8 cellular contexts compared by ENCODE assay signal in genomic region chr3:8239718-8240698, GRCh38.
DNase-seq lines count a peak whose midpoint lies in the region; ATAC-seq, FAIRE-seq and TF ChIP-seq lines count a peak whose summit lies in the region.

No MANE protein-coding gene starts in this region.

- no peaks in the 10 kb centered on the region for H3K27me3 ChIP-seq in brain microvascular endothelial cell (replicated peaks)

- FAIRE-seq in RCC 7860 (lab: Jason Lieb, UNC) = peak; percentile 11

- DNase-seq in GM04504 (ENCODE audit: low read depth) (peak; percentile 17), RCC 7860 (ENCODE audit: low spot score) (peak; percentile 42), brain microvascular endothelial cell (peak; percentile 9), kidney glomerular epithelial cell (lab: John Stamatoyannopoulos, UW) (peak; percentile 47), cerebellum (ENCODE audit: low spot score) (no peak)
- DNase-seq in stimulated activated naive CD8-positive, alpha-beta T cell treated with anti-CD3 and anti-CD28 coated beads, Interleukin-15, amount 100 ng/mL, for 72 hours = peak; percentile 11 to 12

- H3K4me3 ChIP-seq in brain microvascular endothelial cell (ENCODE audit: low read depth, low read length) = no peak overlapping the region

- TF ChIP-seq CTCF in brain microvascular endothelial cell (IDR thresholded peaks at IDR 0.05; ENCODE audit: low read depth, low read length, missing control alignments) = peak; percentile 91

- no peak overlapping the region for H3K27ac ChIP-seq in brain microvascular endothelial cell

- ATAC-seq in GM21390 (IDR thresholded peaks at IDR 0.05; ENCODE audit: unreplicated experiment) = peak; percentile 96
- peak; percentile 93 for ATAC-seq in HG03520 (IDR thresholded peaks at IDR 0.05; ENCODE audit: unreplicated experiment)
- ATAC-seq in stimulated activated naive CD8-positive, alpha-beta T cell treated with anti-CD3 and anti-CD28 coated beads, Interleukin-15, amount 100 ng/mL, for 72 hours = peak; percentile 46

- no peak overlapping the region for H3K27ac Mint-ChIP-seq in stimulated activated naive CD8-positive, alpha-beta T cell treated with anti-CD3 and anti-CD28 coated beads, Interleukin-15, amount 100 ng/mL, for 72 hours

- H3K4me3 Mint-ChIP-seq in stimulated activated naive CD8-positive, alpha-beta T cell treated with anti-CD3 and anti-CD28 coated beads, Interleukin-15, amount 100 ng/mL, for 72 hours = no peak overlapping the region

- peaks cover 2% of the 10 kb centered on the region for H3K27me3 Mint-ChIP-seq in stimulated activated naive CD8-positive, alpha-beta T cell treated with anti-CD3 and anti-CD28 coated beads, Interleukin-15, amount 100 ng/mL, for 72 hours

- no peaks in the 10 kb centered on the region for H3K36me3 ChIP-seq in brain microvascular endothelial cell (replicated peaks)

- in situ Hi-C loops in brain microvascular endothelial cell (cut with HindIII; ENCODE audit: low pct_ligation_motif_present, low sequenced_read_pairs) = no loop called here

- no peaks in the 10 kb centered on the region for H3K4me1 Mint-ChIP-seq in stimulated activated naive CD8-positive, alpha-beta T cell treated with anti-CD3 and anti-CD28 coated beads, Interleukin-15, amount 100 ng/mL, for 72 hours

- peaks cover 0 to 12% of the 10 kb centered on the region in 2 donors for H3K9me3 Mint-ChIP-seq in stimulated activated naive CD8-positive, alpha-beta T cell treated with anti-CD3 and anti-CD28 coated beads, Interleukin-15, amount 100 ng/mL, for 72 hours

Comparison
In these comparisons a context has a peak if more than half of its experiments do, and no peak if none do; other contexts are left out.
1. ATAC-seq: peak in every context shown above with its lines; median percentile 96 in GM21390; 93 in HG03520; 46 in stimulated activated naive CD8-positive, alpha-beta T cell treated with anti-CD3 and anti-CD28 coated beads, Interleukin-15, amount 100 ng/mL, for 72 hours.